Comparison of ENCODE assay signal across 10 cellular contexts in genomic region chr4:158782539-158783360, GRCh38. TPM values are rescaled to one million over a fixed set of nuclear protein-coding genes. Genes with fewer than 3 reads are reported as not detected.
DNase-seq lines count a peak whose midpoint lies in the region; ATAC-seq and TF ChIP-seq lines count a peak whose summit lies in the region.
"Had no signal": no experiment of that assay in that cellular context is flagged by ENCODE, and none has a peak within 500 bp of the region (broad histone marks: within the 10 kb centered on the region; RNA-seq: fewer than 3 reads in every experiment).

No MANE protein-coding gene starts in this region.

- no peaks in the 10 kb centered on the region for H3K36me3 Mint-ChIP-seq in activated CD4-positive, alpha-beta memory T cell treated with anti-CD3 and anti-CD28 coated beads for 36 hours

- ATAC-seq in GM19397 (IDR thresholded peaks at IDR 0.05; ENCODE audit: unreplicated experiment) (peak; percentile 49), esophagus mucosa (peak; percentile 67), lower lobe of right lung (no peak), GM19351 (IDR thresholded peaks at IDR 0.05; ENCODE audit: unreplicated experiment) (no peak)

- H3K27me3 ChIP-seq in skeletal muscle tissue (ENCODE audit: control insufficient read depth in 3 of 3, insufficient read depth in 3 of 3, low read length in 3 of 3) (no peaks in the 10 kb centered on the region), lower lobe of right lung (ENCODE audit: low read depth) (no peaks in the 10 kb centered on the region)

- no peaks in the 10 kb centered on the region for H3K9me3 Mint-ChIP-seq in activated CD4-positive, alpha-beta memory T cell treated with anti-CD3 and anti-CD28 coated beads for 36 hours
- H3K9me3 Mint-ChIP-seq: central memory CD8-positive, alpha-beta T cell had no signal

- H3K4me1 ChIP-seq in skeletal muscle tissue (ENCODE audit: control insufficient read depth in 3 of 3, insufficient read depth in 3 of 3, low read length in 3 of 3), result peaks cover 36 to 45% (median 41%) of the 10 kb centered on the region in 3 donors
- H3K4me1 ChIP-seq in lower lobe of right lung, result peaks cover 75% of the 10 kb centered on the region

- peak overlapping the region; percentile 1 to 27 (median 9) for H3K9ac ChIP-seq in skeletal muscle tissue (ENCODE audit: low read depth in 1 of 3, low read length in 3 of 3)

- H3K4me1 Mint-ChIP-seq in activated CD4-positive, alpha-beta memory T cell treated with anti-CD3 and anti-CD28 coated beads for 36 hours (ENCODE audit: low read depth), result peaks cover 29% of the 10 kb centered on the region

- H3K4me3 ChIP-seq in skeletal muscle tissue (ENCODE audit: low read length in 3 of 3) (no peak overlapping the region), lower lobe of right lung (no peak overlapping the region)
- H3K4me3 ChIP-seq: PC-9 had no signal

- POLR2A ChIA-PET in activated CD4-positive, alpha-beta memory T cell treated with anti-CD3 and anti-CD28 coated beads for 36 hours (lab: Charles Lee), result no interaction called here

- CTCF ChIA-PET in activated CD4-positive, alpha-beta memory T cell treated with anti-CD3 and anti-CD28 coated beads for 36 hours (lab: Charles Lee), result no interaction called here

- H3K27ac ChIP-seq in skeletal muscle tissue (ENCODE audit: low read depth, low read length) (peak overlapping the region; percentile 49), lower lobe of right lung (no peak overlapping the region)
- H3K27ac ChIP-seq: PC-9 had no signal

- H3K9me3 ChIP-seq in skeletal muscle tissue (ENCODE audit: control insufficient read depth in 3 of 3, low read length in 3 of 3) (no peaks in the 10 kb centered on the region), lower lobe of right lung (no peaks in the 10 kb centered on the region)

- no peak overlapping the region for H3K27ac Mint-ChIP-seq in activated CD4-positive, alpha-beta memory T cell treated with anti-CD3 and anti-CD28 coated beads for 36 hours

- H3K36me3 ChIP-seq in skeletal muscle tissue (ENCODE audit: control insufficient read depth in 3 of 3, insufficient read depth in 3 of 3, low read length in 3 of 3) (no peaks in the 10 kb centered on the region), lower lobe of right lung (no peaks in the 10 kb centered on the region)

- H3K4me3 Mint-ChIP-seq in activated CD4-positive, alpha-beta memory T cell treated with anti-CD3 and anti-CD28 coated beads for 36 hours, result no peak overlapping the region
- H3K4me3 Mint-ChIP-seq: central memory CD8-positive, alpha-beta T cell had no signal

- TF ChIP-seq CTCF in lower lobe of right lung (IDR thresholded peaks at IDR 0.05), result no peak

- peak; percentile 43 for DNase-seq in LoVo (ENCODE audit: low spot score)
- no peak for DNase-seq in middle frontal gyrus (ENCODE audit: extremely low spot score, low spot score)
- DNase-seq in lower lobe of right lung, result no peak
- no peak for DNase-seq in activated CD4-positive, alpha-beta memory T cell treated with anti-CD3 and anti-CD28 coated beads for 36 hours
- DNase-seq: PC-9 had no signal

- intact Hi-C loops in lower lobe of right lung (cut with DNase I), result no loop called here
- intact Hi-C loops in activated CD4-positive, alpha-beta memory T cell treated with anti-CD3 and anti-CD28 coated beads for 36 hours (cut with micrococcal nuclease), result no loop called here

- no peaks in the 10 kb centered on the region for H3K27me3 Mint-ChIP-seq in activated CD4-positive, alpha-beta memory T cell treated with anti-CD3 and anti-CD28 coated beads for 36 hours
- H3K27me3 Mint-ChIP-seq: central memory CD8-positive, alpha-beta T cell had no signal

RNA-seq across cellular contexts. Expression of gene FNIP2, which starts 13.9 kb away (rescaled TPM):
- total RNA-seq in esophagus mucosa, result 10.2 TPM
- 21.4 TPM for total RNA-seq in skeletal muscle tissue
- 90.7 TPM for total RNA-seq in lower lobe of right lung
- total RNA-seq in activated CD4-positive, alpha-beta memory T cell treated with anti-CD3 and anti-CD28 coated beads for 36 hours, result 10 to 100 TPM; 17.7 to 19.4 TPM

RNA-seq across cellular contexts. Expression of gene PPID, which starts 59.6 kb away (rescaled TPM):
- 12.0 TPM for total RNA-seq in esophagus mucosa
- 24.0 TPM for total RNA-seq in skeletal muscle tissue
- 23.2 TPM for total RNA-seq in lower lobe of right lung
- 10 to 100 TPM; 66.4 to 67.2 TPM for total RNA-seq in activated CD4-positive, alpha-beta memory T cell treated with anti-CD3 and anti-CD28 coated beads for 36 hours

Comparison
In these comparisons a context has a peak if more than half of its experiments do, and no peak if none do; other contexts are left out.
1. ATAC-seq: peak in GM19397 (single experiment) and esophagus mucosa (single experiment); none in lower lobe of right lung (0 of 2) and GM19351 (single experiment).